In genomic region chr22:35664955-35665577, GRCh38 we compare ENCODE assay signal across 22 cellular contexts. TPM values are rescaled to one million over a fixed set of nuclear protein-coding genes. Genes with fewer than 3 reads are reported as not detected.
"Had no signal": no experiment of that assay in that cellular context is flagged by ENCODE, and none has a peak within 500 bp of the region (broad histone marks: within the 10 kb centered on the region; RNA-seq: fewer than 3 reads in every experiment).

No MANE protein-coding gene starts in this region.

- H3K4me2 ChIP-seq: smooth muscle cell had no signal

- H3K4me1 ChIP-seq: breast epithelium had no signal

- H3K27ac ChIP-seq: breast epithelium, VCaP had no signal

- ATAC-seq: left ventricle myocardium superior; stimulated activated naive CD8-positive, alpha-beta T cell treated with anti-CD3 and anti-CD28 coated beads, Interleukin-15, amount 100 ng/mL, for 72 hours had no signal

- DNase-seq: activated CD4-positive, alpha-beta T cell treated with anti-CD3 and anti-CD28 coated beads, Interleukin-2, amount 50 U/mL, for 1 hour; activated CD4-positive, CD25-positive, alpha-beta regulatory T cell treated with anti-CD3 and anti-CD28 coated beads, Interleukin-2, amount 50 U/mL, for 72 hours; activated CD8-positive, alpha-beta memory T cell treated with anti-CD3 and anti-CD28 coated beads, Interleukin-2, amount 50 U/mL, for 4 hours; activated effector memory CD4-positive, alpha-beta T cell treated with anti-CD3 and anti-CD28 coated beads, Interleukin-2, amount 50 U/mL, for 16 hours; activated naive CD4-positive, alpha-beta T cell treated with anti-CD3 and anti-CD28 coated beads, Interleukin-2, amount 50 U/mL, for 16 hours; activated T-cell treated with anti-CD3 and anti-CD28 coated beads, Interleukin-2, amount 50 U/mL, for 48 hours; aorta; left ventricle myocardium superior; naive B cell; ovary; right lobe of liver; stimulated activated CD4-positive, alpha-beta T cell treated with anti-CD3 and anti-CD28 coated beads, Interleukin-4, amount 100 ng/mL, for 1 hour; stimulated activated naive CD8-positive, alpha-beta T cell treated with anti-CD3 and anti-CD28 coated beads, Interleukin-15, amount 100 ng/mL, for 72 hours had no signal

- H3K4me3 ChIP-seq: breast epithelium, coronary artery, ovary, right lobe of liver, smooth muscle cell, suprapubic skin had no signal

- H3K9me3 ChIP-seq: ovary, right lobe of liver had no signal

- H3K36me3 ChIP-seq: breast epithelium, ovary had no signal

- H3K27me3 ChIP-seq: breast epithelium, ovary, right lobe of liver, suprapubic skin had no signal

RNA-seq across cellular contexts. Expression of gene MB, which starts 47.9 kb away (rescaled TPM):
- total RNA-seq: aorta, frontal cortex, mononuclear cell, pulmonary artery endothelial cell, smooth muscle cell had no signal

RNA-seq across cellular contexts. Expression of gene APOL5, which starts 52.6 kb away (rescaled TPM):
- total RNA-seq: aorta, breast epithelium, frontal cortex, left ventricle myocardium superior, mononuclear cell, ovary, pulmonary artery endothelial cell, smooth muscle cell had no signal
- polyA plus RNA-seq: aorta, esophagus, ovary, smooth muscle cell had no signal
